8 cellular contexts compared by ENCODE assay signal in genomic region chr1:229664133-229664689, GRCh38. TPM values are rescaled to one million over a fixed set of nuclear protein-coding genes. Genes with fewer than 3 reads are reported as not detected.
A peak's percentile ranks its signal among the peaks of the same experiment; 100 is the strongest.
DNase-seq lines count a peak whose midpoint lies in the region; ATAC-seq and TF ChIP-seq lines count a peak whose summit lies in the region.

No MANE protein-coding gene starts in this region.

- TF ChIP-seq POLR2A in tibial nerve (IDR thresholded peaks at IDR 0.05), result no peak

- peaks cover 12% of the 10 kb centered on the region for H3K4me1 ChIP-seq in SJSA1 (replicated peaks)
- H3K4me1 ChIP-seq in tibial nerve, result peaks cover 0 to 6% (median 3%) of the 10 kb centered on the region in 4 donors

- H3K36me3 ChIP-seq in SJSA1, result peaks cover 18% of the 10 kb centered on the region
- H3K36me3 ChIP-seq in tibial nerve, result peaks cover 0 to 10% (median 0%) of the 10 kb centered on the region in 3 donors

- TF ChIP-seq CTCF in tibial nerve (IDR thresholded peaks at IDR 0.05), result no peak

- peak; percentile 68 for ATAC-seq in GM21447 (IDR thresholded peaks at IDR 0.05; ENCODE audit: unreplicated experiment)
- no peak for ATAC-seq in HG03097 (IDR thresholded peaks at IDR 0.05; ENCODE audit: low FRiP score, unreplicated experiment)

- no peak overlapping the region for H3K27ac ChIP-seq in SJSA1
- no peak overlapping the region for H3K27ac ChIP-seq in tibial nerve

- peak; percentile 44 to 63 for DNase-seq in SJSA1 (ENCODE audit: low read depth in 1 of 2, low spot score in 2 of 2)
- peak; percentile 83 for DNase-seq in activated naive CD4-positive, alpha-beta T cell treated with anti-CD3 and anti-CD28 coated beads, Interleukin-2, amount 50 U/mL, for 16 hours
- peak; percentile 60 for DNase-seq in pulmonary artery endothelial cell (ENCODE audit: low read depth, low spot score)
- no peak for DNase-seq in NOMO-1 treated with dmso at 0.1 percent for 144 hours (lab: John Stamatoyannopoulos, UW; ENCODE audit: unreplicated experiment)
- no peak for DNase-seq in SKM-1 treated with dmso at 0.1 percent for 144 hours (lab: John Stamatoyannopoulos, UW; ENCODE audit: unreplicated experiment)
- DNase-seq in tibial nerve (ENCODE audit: low spot score in 2 of 2), result no peak

- H3K4me3 ChIP-seq in SJSA1 (no peak overlapping the region), tibial nerve (no peak overlapping the region)

- TF ChIP-seq EP300 in tibial nerve (IDR thresholded peaks at IDR 0.05), result no peak

- H3K9me3 ChIP-seq in SJSA1 (replicated peaks) (no peaks in the 10 kb centered on the region), tibial nerve (no peaks in the 10 kb centered on the region)

- 39 to 54% methylated on average over 9 of the region's 9 CpGs for WGBS in tibial nerve, 2 donors

- H3K27me3 ChIP-seq in SJSA1 (replicated peaks) (no peaks in the 10 kb centered on the region), tibial nerve (no peaks in the 10 kb centered on the region)

RNA-seq across cellular contexts. Expression of gene URB2, which starts 38.2 kb away (rescaled TPM):
- total RNA-seq in SJSA1 (2014; rRNA removed; shearing (Covaris generic)), result 11.9 and 15.2 TPM in 2 replicates
- total RNA-seq in pulmonary artery endothelial cell (16.6 and 21.8 TPM in 2 replicates), tibial nerve (10 to 100 TPM in 2 of 4 donors, 1 to 10 TPM in 2; 8.7 to 13.1 (median 10.0) TPM)

RNA-seq across cellular contexts. Expression of gene TAF5L, which starts 38.3 kb away (rescaled TPM):
- 12.0 and 25.5 TPM in 2 replicates for total RNA-seq in SJSA1 (2014; rRNA removed; shearing (Covaris generic))
- total RNA-seq in pulmonary artery endothelial cell (26.4 and 26.5 TPM in 2 replicates), tibial nerve (10 to 100 TPM in 1 of 4 donors, 1 to 10 TPM in 3; 7.1 to 18.6 (median 8.6) TPM)

Comparison
In these comparisons a context has a peak if more than half of its experiments do, and no peak if none do; other contexts are left out.
1. DNase-seq: peak in SJSA1 (2 of 2), activated naive CD4-positive, alpha-beta T cell treated with anti-CD3 and anti-CD28 coated beads, Interleukin-2, amount 50 U/mL, for 16 hours (single experiment) and pulmonary artery endothelial cell (single experiment); none in NOMO-1 treated with dmso at 0.1 percent for 144 hours (single experiment), SKM-1 treated with dmso at 0.1 percent for 144 hours (single experiment) and tibial nerve (0 of 2).